In the genomic region with DNA sequence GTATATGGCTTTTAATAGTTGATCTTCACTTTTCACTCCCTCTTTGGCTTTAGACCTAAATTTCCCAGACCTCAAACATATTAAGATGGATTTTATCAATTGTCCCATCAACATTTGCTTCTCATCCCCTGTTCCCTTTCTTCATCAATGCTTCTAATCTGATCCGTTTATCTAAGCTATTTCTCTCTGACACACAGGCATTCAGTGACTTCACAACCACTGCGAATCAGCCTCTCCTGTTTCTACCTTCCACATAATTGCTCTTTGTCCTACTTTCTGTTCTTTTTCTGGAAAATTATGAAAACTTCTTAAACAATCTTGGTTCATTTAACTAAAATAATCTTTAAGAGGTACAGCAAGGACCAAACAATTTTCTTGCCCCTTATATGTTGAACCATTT, we compare ENCODE assay signal across 19 cellular contexts.
A peak's percentile ranks its signal among the peaks of the same experiment; 100 is the strongest.
DNase-seq lines count a peak whose midpoint lies in the region; ATAC-seq and TF ChIP-seq lines count a peak whose summit lies in the region.
"Had no signal": no experiment of that assay in that cellular context is flagged by ENCODE, and none has a peak within 500 bp of the region (broad histone marks: within the 10 kb centered on the region; RNA-seq: fewer than 3 reads in every experiment).

No MANE protein-coding gene starts in this region.

- no peak for TF ChIP-seq EP300 in SK-N-SH (IDR thresholded peaks at IDR 0.05; ENCODE audit: borderline replicate concordance in 1 of 2, low read depth in 1 of 2, low read length in 1 of 2)

- no peak overlapping the region for H4K8ac ChIP-seq in mesendoderm (ENCODE audit: low read depth, low read length)

- TF ChIP-seq CTCF in SK-N-SH (IDR thresholded peaks at IDR 0.05) = no peak

- no peak overlapping the region for H3K27ac ChIP-seq in SK-N-SH (ENCODE audit: low read depth in 2 of 2, low read length in 1 of 2)
- no peak overlapping the region for H3K27ac ChIP-seq in mesendoderm (ENCODE audit: low read depth, low read length)
- H3K27ac ChIP-seq: body of pancreas, lower lobe of right lung, right lobe of liver, RWPE1, upper lobe of right lung, VCaP had no signal

- H3K4me3 ChIP-seq in SK-N-SH (ENCODE audit: low read depth in 2 of 2, low read length in 1 of 2) (no peak overlapping the region; a peak in 1 of 4 replicates), mesendoderm (ENCODE audit: low read length) (no peak overlapping the region)
- H3K4me3 ChIP-seq: body of pancreas, lower lobe of right lung, right lobe of liver, upper lobe of right lung had no signal

- DNase-seq in SK-N-SH (no peak), astrocyte of the hippocampus (ENCODE audit: low read depth, low spot score) (peak; percentile 13), mesendoderm (peak; percentile 47), islet precursor cell (no peak), NCI-H524 treated with DMSO at 0.1 percent for 48 hours (lab: John Stamatoyannopoulos, UW) (no peak)
- DNase-seq: 8988T; activated CD8-positive, alpha-beta memory T cell treated with anti-CD3 and anti-CD28 coated beads for 24 hours; activated effector memory CD4-positive, alpha-beta T cell treated with Interleukin-2 at 50 U/mL for 16 hours; activated naive CD8-positive, alpha-beta T cell treated with anti-CD3 and anti-CD28 coated beads, Interleukin-2, amount 10 ng/mL, durations not matched to agents 7 days and 5 days; DMS 273 treated with DMSO at 0.1 percent for 48 hours; lower lobe of right lung; right lobe of liver; upper lobe of right lung had no signal

- 0 out of 2 replicates have a peak overlapping the region, but pooled peaks have one; percentile 3 for H2AFZ ChIP-seq in SK-N-SH (ENCODE audit: low read depth)

- ATAC-seq in SK-N-SH treated with all-trans-retinoic acid at 6 μM for 48 hours (no peak), HG02840 (IDR thresholded peaks at IDR 0.05; ENCODE audit: low FRiP score, unreplicated experiment) (no peak), HG02678 (IDR thresholded peaks at IDR 0.05; ENCODE audit: unreplicated experiment) (no peak)

- H4K5ac ChIP-seq in mesendoderm (ENCODE audit: low read length) = no peak overlapping the region

- H3K36me3 ChIP-seq in SK-N-SH (replicated peaks in 1 of 2; ENCODE audit: control insufficient read depth in 1 of 2, insufficient read depth in 2 of 2, low read length in 1 of 2) (no peaks in the 10 kb centered on the region), mesendoderm (ENCODE audit: control insufficient read depth, insufficient read depth, low read length) (no peaks in the 10 kb centered on the region)
- H3K36me3 ChIP-seq: lower lobe of right lung, right lobe of liver, upper lobe of right lung had no signal

- H4K20me1 ChIP-seq in SK-N-SH (ENCODE audit: insufficient read depth) = no peaks in the 10 kb centered on the region

- POLR2A ChIA-PET in SK-N-SH (lab: Yijun Ruan, JAX) = no interaction called here

- no peaks in the 10 kb centered on the region for H3K9me2 ChIP-seq in SK-N-SH

- no peaks in the 10 kb centered on the region for H3K9me3 ChIP-seq in SK-N-SH
- H3K9me3 ChIP-seq: body of pancreas, lower lobe of right lung, right lobe of liver, upper lobe of right lung had no signal

- TF ChIP-seq RAD21 in SK-N-SH (IDR thresholded peaks at IDR 0.05; ENCODE audit: low read length) = no peak

- no peaks in the 10 kb centered on the region for H3K79me2 ChIP-seq in SK-N-SH (ENCODE audit: insufficient read depth)
- no peaks in the 10 kb centered on the region for H3K79me2 ChIP-seq in mesendoderm (ENCODE audit: control insufficient read depth, insufficient read depth, low read length)

- 12% methylated on average over 2 of the region's 2 CpGs for WGBS in SK-N-SH (ENCODE audit: low lambda C conversion rate)
- WGBS in mesendoderm (ENCODE audit: extremely low coverage, insufficient coverage, low lambda C conversion rate) = no CpG with 5 or more reads among the region's 2 CpGs

- H3F3A ChIP-seq in SK-N-SH (replicated peaks; ENCODE audit: insufficient read depth) = no peaks in the 10 kb centered on the region

- no peak overlapping the region for H2BK5ac ChIP-seq in mesendoderm (ENCODE audit: low read length)

- no peak overlapping the region for H2BK15ac ChIP-seq in mesendoderm (replicated peaks; ENCODE audit: low read depth)

- no peaks in the 10 kb centered on the region; the same call in 1 of the 2 replicates for H3K27me3 ChIP-seq in SK-N-SH (ENCODE audit: insufficient read depth)
- H3K27me3 ChIP-seq in mesendoderm (ENCODE audit: insufficient read depth, low read length, poor library complexity) = no peaks in the 10 kb centered on the region
- H3K27me3 ChIP-seq: body of pancreas, right lobe of liver, upper lobe of right lung had no signal

- no peak overlapping the region for H3K9ac ChIP-seq in SK-N-SH
- no peak overlapping the region for H3K9ac ChIP-seq in mesendoderm (ENCODE audit: low read length)

- no peak overlapping the region for H2BK120ac ChIP-seq in mesendoderm (ENCODE audit: low read depth, low read length)

- H3K4me2 ChIP-seq in SK-N-SH (no peak overlapping the region), mesendoderm (ENCODE audit: low read length) (no peak overlapping the region)

- H3K4ac ChIP-seq in mesendoderm (ENCODE audit: low read depth, low read length) = no peak overlapping the region

- H3K18ac ChIP-seq in mesendoderm (ENCODE audit: low read length) = peak overlapping the region; percentile 51

- H3K56ac ChIP-seq in mesendoderm (ENCODE audit: low read length) = no peak overlapping the region

- H3K4me1 ChIP-seq in SK-N-SH (ENCODE audit: control insufficient read depth in 1 of 2, insufficient read depth in 2 of 2, low read depth in 1 of 2, low read length in 1 of 2) (no peaks in the 10 kb centered on the region), mesendoderm (ENCODE audit: control insufficient read depth, low read depth, low read length) (no peaks in the 10 kb centered on the region)
- H3K4me1 ChIP-seq: body of pancreas, lower lobe of right lung, right lobe of liver, upper lobe of right lung had no signal

- CTCF ChIA-PET in SK-N-SH (lab: Yijun Ruan, JAX) = interaction anchor here (0.7 to 3.5 kb wide), 10 partner anchors 14 to 361 kb away, joined by 3 to 16 read pairs (median 4); no protein-coding TSS in a partner anchor

- H3K79me1 ChIP-seq in mesendoderm (ENCODE audit: low read length) = no peaks in the 10 kb centered on the region

- no peak overlapping the region for H2AK5ac ChIP-seq in mesendoderm (ENCODE audit: low read length)

- no peak overlapping the region for H3K23ac ChIP-seq in mesendoderm (ENCODE audit: low read length)

TF ChIP-seq in SK-N-SH, 30 proteins besides CTCF, POLR2A, EP300 and RAD21 (continues in another document):
- TF ChIP-seq, protein P1, sequence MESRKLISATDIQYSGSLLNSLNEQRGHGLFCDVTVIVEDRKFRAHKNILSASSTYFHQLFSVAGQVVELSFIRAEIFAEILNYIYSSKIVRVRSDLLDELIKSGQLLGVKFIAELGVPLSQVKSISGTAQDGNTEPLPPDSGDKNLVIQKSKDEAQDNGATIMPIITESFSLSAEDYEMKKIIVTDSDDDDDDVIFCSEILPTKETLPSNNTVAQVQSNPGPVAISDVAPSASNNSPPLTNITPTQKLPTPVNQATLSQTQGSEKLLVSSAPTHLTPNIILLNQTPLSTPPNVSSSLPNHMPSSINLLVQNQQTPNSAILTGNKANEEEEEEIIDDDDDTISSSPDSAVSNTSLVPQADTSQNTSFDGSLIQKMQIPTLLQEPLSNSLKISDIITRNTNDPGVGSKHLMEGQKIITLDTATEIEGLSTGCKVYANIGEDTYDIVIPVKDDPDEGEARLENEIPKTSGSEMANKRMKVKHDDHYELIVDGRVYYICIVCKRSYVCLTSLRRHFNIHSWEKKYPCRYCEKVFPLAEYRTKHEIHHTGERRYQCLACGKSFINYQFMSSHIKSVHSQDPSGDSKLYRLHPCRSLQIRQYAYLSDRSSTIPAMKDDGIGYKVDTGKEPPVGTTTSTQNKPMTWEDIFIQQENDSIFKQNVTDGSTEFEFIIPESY (IDR thresholded peaks at IDR 0.05; ENCODE audit: borderline replicate concordance, low read depth) = no peak
- TF ChIP-seq NFIC (IDR thresholded peaks at IDR 0.05; ENCODE audit: borderline replicate concordance) = no peak
- no peak for TF ChIP-seq TAF1 (IDR thresholded peaks at IDR 0.05; ENCODE audit: borderline replicate concordance, low read depth, low read length)
- no peak for TF ChIP-seq CHD2 (IDR thresholded peaks at IDR 0.05; ENCODE audit: low read length, partially characterized antibody)

TF ChIP-seq in SK-N-SH treated with all-trans-retinoic acid at 6 μM for 48 hours, 23 proteins besides CTCF, POLR2A, EP300 and RAD21:
- TF ChIP-seq ZNF8 (CRISPR knock-in tag; IDR thresholded peaks at IDR 0.05) = no peak
- TF ChIP-seq, protein P2, sequence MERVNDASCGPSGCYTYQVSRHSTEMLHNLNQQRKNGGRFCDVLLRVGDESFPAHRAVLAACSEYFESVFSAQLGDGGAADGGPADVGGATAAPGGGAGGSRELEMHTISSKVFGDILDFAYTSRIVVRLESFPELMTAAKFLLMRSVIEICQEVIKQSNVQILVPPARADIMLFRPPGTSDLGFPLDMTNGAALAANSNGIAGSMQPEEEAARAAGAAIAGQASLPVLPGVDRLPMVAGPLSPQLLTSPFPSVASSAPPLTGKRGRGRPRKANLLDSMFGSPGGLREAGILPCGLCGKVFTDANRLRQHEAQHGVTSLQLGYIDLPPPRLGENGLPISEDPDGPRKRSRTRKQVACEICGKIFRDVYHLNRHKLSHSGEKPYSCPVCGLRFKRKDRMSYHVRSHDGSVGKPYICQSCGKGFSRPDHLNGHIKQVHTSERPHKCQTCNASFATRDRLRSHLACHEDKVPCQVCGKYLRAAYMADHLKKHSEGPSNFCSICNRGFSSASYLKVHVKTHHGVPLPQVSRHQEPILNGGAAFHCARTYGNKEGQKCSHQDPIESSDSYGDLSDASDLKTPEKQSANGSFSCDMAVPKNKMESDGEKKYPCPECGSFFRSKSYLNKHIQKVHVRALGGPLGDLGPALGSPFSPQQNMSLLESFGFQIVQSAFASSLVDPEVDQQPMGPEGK (CRISPR knock-in tag; IDR thresholded peaks at IDR 0.05; ENCODE audit: borderline replicate concordance) = no peak

Comparison
In these comparisons a context has a peak if more than half of its experiments do, and no peak if none do; other contexts are left out.
1. DNase-seq: peak in astrocyte of the hippocampus (single experiment) and mesendoderm (single experiment); none in SK-N-SH (single experiment), islet precursor cell (single experiment) and NCI-H524 treated with DMSO at 0.1 percent for 48 hours (single experiment).